20 cellular contexts compared by ENCODE assay signal in genomic region chr6:29655658-29656057, GRCh38. TPM values are rescaled to one million over a fixed set of nuclear protein-coding genes. Genes with fewer than 3 reads are reported as not detected.
DNase-seq lines count a peak whose midpoint lies in the region; TF ChIP-seq lines count a peak whose summit lies in the region.
"Had no signal": no experiment of that assay in that cellular context is flagged by ENCODE, and none has a peak within 500 bp of the region (broad histone marks: within the 10 kb centered on the region; RNA-seq: fewer than 3 reads in every experiment).

No MANE protein-coding gene starts in this region.

- H3K4me3 ChIP-seq in KMS-11 (IDR thresholded peaks at IDR 0.05; ENCODE audit: insufficient read depth, low read depth, low read length) (no peak overlapping the region), cardiac muscle cell (no peak overlapping the region)

- no peaks in the 10 kb centered on the region for H3K36me3 Mint-ChIP-seq in chondrocyte (ENCODE audit: low read depth)

- H3K9me3 ChIP-seq in cardiac muscle cell (ENCODE audit: low read depth), result no peaks in the 10 kb centered on the region
- H3K9me3 ChIP-seq: BE2C, Caco-2 had no signal

- H3K27ac ChIP-seq in KMS-11 (no peak overlapping the region), cardiac muscle cell (peak overlapping the region; percentile 99)

- H3K27me3 ChIP-seq in KMS-11 (ENCODE audit: insufficient read depth, low read depth), result no peaks in the 10 kb centered on the region
- H3K27me3 ChIP-seq in cardiac muscle cell, result no peaks in the 10 kb centered on the region

- H3K79me2 ChIP-seq in KMS-11 (ENCODE audit: insufficient read depth, low read depth), result no peaks in the 10 kb centered on the region

- no peak overlapping the region for H3K9ac ChIP-seq in KMS-11

- no peaks in the 10 kb centered on the region for H3K36me3 ChIP-seq in KMS-11 (ENCODE audit: insufficient read depth)
- no peaks in the 10 kb centered on the region for H3K36me3 ChIP-seq in cardiac muscle cell
- H3K36me3 ChIP-seq: BE2C had no signal

- no peak overlapping the region for H3K4me3 Mint-ChIP-seq in chondrocyte (ENCODE audit: unreplicated experiment)
- H3K4me3 Mint-ChIP-seq: CD4-positive, alpha-beta T cell had no signal

- peaks cover 20% of the 10 kb centered on the region for H3K4me1 Mint-ChIP-seq in chondrocyte (ENCODE audit: low read depth)

- H4K20me1 ChIP-seq in KMS-11 (ENCODE audit: insufficient read depth), result no peaks in the 10 kb centered on the region

- DNase-seq in chondrocyte (ENCODE audit: low spot score) (no peak), cardiac muscle cell (ENCODE audit: low read depth in 1 of 2, low spot score in 1 of 2) (no peak), midbrain (lab: John Stamatoyannopoulos, UW) (peak; percentile 31), GDM1 (lab: John Stamatoyannopoulos, UW) (no peak), SKM-1 (lab: John Stamatoyannopoulos, UW; ENCODE audit: unreplicated experiment) (no peak), islet precursor cell (no peak)
- DNase-seq in stimulated activated CD4-positive, alpha-beta T cell treated with anti-CD3 and anti-CD28 coated beads, Interleukin-2, amount 100 ng/mL, for 24 hours, result no peak
- DNase-seq: BE2C; Caco-2; CD4-positive, alpha-beta T cell; DMS153; GF-D8; NCI-H1092 treated with DMSO at 0.1 percent for 48 hours; NCI-H2081; NCI-H2171 treated with DMSO at 0.1 percent for 48 hours; NCI-H446 treated with DMSO at 0.1 percent for 48 hours; NCI-H748 treated with DMSO at 0.1 percent for 48 hours had no signal

- peak overlapping the region; percentile 46; the same call in 1 of the 2 replicates for H3K4me2 ChIP-seq in KMS-11

- H3K4me1 ChIP-seq in KMS-11 (ENCODE audit: low read depth, poor library complexity, severe bottlenecking), result peaks cover 32% of the 10 kb centered on the region
- H3K4me1 ChIP-seq in cardiac muscle cell (ENCODE audit: low read depth), result peaks cover 45% of the 10 kb centered on the region
- H3K4me1 ChIP-seq: BE2C, Caco-2 had no signal

- peak overlapping the region; percentile 49 for H3K27ac Mint-ChIP-seq in chondrocyte (ENCODE audit: unreplicated experiment)
- H3K27ac Mint-ChIP-seq: CD4-positive, alpha-beta T cell had no signal

- no peak for TF ChIP-seq CTCF in KMS-11 (conservative IDR thresholded peaks at IDR 0.05; ENCODE audit: low read depth, low read length)
- TF ChIP-seq CTCF in chondrocyte (IDR thresholded peaks at IDR 0.05), result no peak
- no peak for TF ChIP-seq CTCF in cardiac muscle cell (IDR thresholded peaks at IDR 0.05; ENCODE audit: low read depth, low read length)

- H2AFZ ChIP-seq in KMS-11 (ENCODE audit: low read depth), result no peak overlapping the region

- no peaks in the 10 kb centered on the region for H3K27me3 Mint-ChIP-seq in chondrocyte (ENCODE audit: low read depth)

- H3K9me3 Mint-ChIP-seq in chondrocyte (ENCODE audit: low read depth), result no peaks in the 10 kb centered on the region
- H3K9me3 Mint-ChIP-seq: CD4-positive, alpha-beta T cell had no signal

RNA-seq across cellular contexts. Expression of gene MOG, which starts 1.2 kb away (rescaled TPM):
- total RNA-seq in chondrocyte (0.82 TPM in 1 of 3 replicates, not detected in the others), cardiac muscle cell (1.3 and 1.8 TPM in 2 replicates)
- 2.4 and 2.9 TPM in 2 replicates for polyA plus RNA-seq in cardiac muscle cell
- total RNA-seq: Caco-2; CD4-positive, alpha-beta T cell; Daoy; RPMI7951 had no signal

RNA-seq across cellular contexts. Expression of gene GABBR1, which starts 22.7 kb away (rescaled TPM):
- total RNA-seq in chondrocyte (46.6 to 62.4 TPM (median 50.7 TPM) in 3 replicates), cardiac muscle cell (50.2 and 101 TPM in 2 replicates)
- polyA plus RNA-seq in cardiac muscle cell, result 67.0 and 113 TPM in 2 replicates

RNA-seq across cellular contexts. Expression of gene ZFP57, which starts 25.3 kb away (rescaled TPM):
- total RNA-seq in chondrocyte (not detected in 3 replicates), cardiac muscle cell (4.1 and 4.9 TPM in 2 replicates)
- 3.5 and 6.7 TPM in 2 replicates for polyA plus RNA-seq in cardiac muscle cell
- total RNA-seq: Caco-2; CD4-positive, alpha-beta T cell; RPMI7951 had no signal
